ENCODE assay signal across 25 cellular contexts in the genomic region with DNA sequence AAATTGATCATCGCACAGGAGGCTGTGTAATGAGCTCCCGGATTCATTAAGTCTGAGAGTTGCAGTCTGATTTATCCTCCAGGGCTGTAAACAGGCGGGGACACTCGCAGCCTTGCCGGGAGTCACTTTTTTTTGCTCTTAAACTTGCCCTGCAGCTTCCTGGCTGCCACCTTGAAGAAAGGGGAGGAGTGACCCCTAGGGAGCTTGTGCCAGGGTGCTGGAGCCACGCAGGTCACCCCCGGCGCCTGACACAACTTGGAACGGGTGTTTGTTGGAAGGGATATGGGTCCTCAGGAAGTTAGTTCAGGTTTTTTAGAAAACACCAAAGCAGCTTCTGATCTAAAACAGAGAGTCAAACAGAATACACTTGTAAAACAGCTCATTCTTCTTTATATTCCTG.
DNase-seq lines count a peak whose midpoint lies in the region; ATAC-seq and TF ChIP-seq lines count a peak whose summit lies in the region.
"Had no signal": no experiment of that assay in that cellular context is flagged by ENCODE, and none has a peak within 500 bp of the region (broad histone marks: within the 10 kb centered on the region; RNA-seq: fewer than 3 reads in every experiment).

No MANE protein-coding gene starts in this region.

- no peaks in the 10 kb centered on the region for H3F3A ChIP-seq in PC-3 (ENCODE audit: low read length, unreplicated experiment)

- H3K9ac ChIP-seq in BLaER1 (peak overlapping the region; percentile 61), PC-3 (ENCODE audit: low read length) (no peak overlapping the region)

- BruUV-seq in PC-3 (replicated peaks; lab: Mats Ljungman, UMichigan), result no TSS peak

- H3K36me3 ChIP-seq in BLaER1 (no peaks in the 10 kb centered on the region), PC-3 (ENCODE audit: low read depth, low read length) (no peaks in the 10 kb centered on the region)
- H3K36me3 ChIP-seq: BE2C, gastrocnemius medialis, thoracic aorta, uterus had no signal

- POLR2A ChIA-PET in PC-3 (lab: Charles Lee; ENCODE audit: unreplicated experiment), result no interaction called here

- no peaks in the 10 kb centered on the region for H4K20me1 ChIP-seq in BLaER1
- H4K20me1 ChIP-seq in PC-3 (ENCODE audit: low read length), result no peaks in the 10 kb centered on the region

- H3K9me2 ChIP-seq in PC-3 (replicated peaks; ENCODE audit: low read length), result no peaks in the 10 kb centered on the region

- peak overlapping the region; percentile 79 for H3K27ac ChIP-seq in BLaER1
- no peak overlapping the region for H3K27ac ChIP-seq in PC-3 (ENCODE audit: low read length)
- H3K27ac ChIP-seq: A549, gastrocnemius medialis, hepatocyte, thoracic aorta, uterus had no signal

- peak overlapping the region; percentile 76 for H3K4me2 ChIP-seq in BLaER1
- peak overlapping the region; percentile 48; the same call in 1 of the 2 replicates for H3K4me2 ChIP-seq in PC-3 (ENCODE audit: low read length)
- H3K4me2 ChIP-seq: A549, hepatocyte had no signal

- H3K4me1 ChIP-seq in BLaER1, result peaks cover 47% of the 10 kb centered on the region
- peaks cover 2% of the 10 kb centered on the region for H3K4me1 ChIP-seq in PC-3 (ENCODE audit: insufficient read depth, low read length)
- H3K4me1 ChIP-seq: A549, BE2C, gastrocnemius medialis, uterus had no signal

- intact Hi-C loops in PC-3 (cut with micrococcal nuclease), result no loop called here

- peak overlapping the region; percentile 43; the same call in 1 of the 2 replicates for H3K4me3 ChIP-seq in BLaER1
- H3K4me3 ChIP-seq in PC-3 (ENCODE audit: low read length), result no peak overlapping the region
- H3K4me3 ChIP-seq: A549, gastrocnemius medialis, hepatocyte, thoracic aorta, uterus had no signal

- CTCF ChIA-PET in PC-3 (lab: Charles Lee), result no interaction called here

- no peak for ATAC-seq in PC-3
- ATAC-seq in GM18907 (IDR thresholded peaks at IDR 0.05; ENCODE audit: unreplicated experiment), result no peak
- ATAC-seq: gastrocnemius medialis, left cardiac atrium had no signal

- no peak for TF ChIP-seq CTCF in PC-3 (conservative IDR thresholded peaks at IDR 0.05; ENCODE audit: low read depth, low read length)

- DNase-seq in NCI-H2171 treated with DMSO at 0.1 percent for 48 hours (lab: John Stamatoyannopoulos, UW), result peak; percentile 27
- DNase-seq in NCI-H2171 (lab: John Stamatoyannopoulos, UW), result no peak
- DNase-seq in PC-3, result no peak
- DNase-seq in mucosa of gallbladder (ENCODE audit: low spot score), result peak; percentile 18
- no peak for DNase-seq in activated T-cell treated with anti-CD3 and anti-CD28 coated beads, Interleukin-2, amount 50 U/mL, for 48 hours
- no peak for DNase-seq in COLO668 (lab: John Stamatoyannopoulos, UW; ENCODE audit: unreplicated experiment)
- DNase-seq: activated CD4-positive, CD25-positive, alpha-beta regulatory T cell treated with anti-CD3 and anti-CD28 coated beads, Interleukin-2, amount 50 U/mL, for 72 hours; activated effector memory CD4-positive, alpha-beta T cell treated with anti-CD3 and anti-CD28 coated beads, Interleukin-2, amount 50 U/mL, for 16 hours; activated T-cell treated with anti-CD3 and anti-CD28 coated beads for 4 hours; BE2C; Calu3; central memory CD4-positive, alpha-beta T cell; DND-41; gastrocnemius medialis; left cardiac atrium; mesenchymal stem cell; nucleus accumbens; stimulated activated naive CD4-positive, alpha-beta T cell treated with Interleukin-2 at 50 U/mL for 16 hours; T-helper 1 cell; uterus had no signal

- H2AFZ ChIP-seq in PC-3 (ENCODE audit: low read length), result no peak overlapping the region

- H3K79me2 ChIP-seq in PC-3 (ENCODE audit: low read length), result no peaks in the 10 kb centered on the region
- H3K79me2 ChIP-seq: hepatocyte had no signal

- peaks cover 35% of the 10 kb centered on the region for H3K9me3 ChIP-seq in BLaER1
- H3K9me3 ChIP-seq in PC-3 (ENCODE audit: low read length), result no peaks in the 10 kb centered on the region
- H3K9me3 ChIP-seq: A549, BE2C, gastrocnemius medialis, thoracic aorta, uterus had no signal

- H3K27me3 ChIP-seq in BLaER1 (no peaks in the 10 kb centered on the region), PC-3 (ENCODE audit: low read length) (peaks cover 47% of the 10 kb centered on the region)
- H3K27me3 ChIP-seq: uterus had no signal

Comparison
In these comparisons a context has a peak if more than half of its experiments do, and no peak if none do; other contexts are left out.
1. DNase-seq: peak in NCI-H2171 treated with DMSO at 0.1 percent for 48 hours (single experiment) and mucosa of gallbladder (single experiment); none in NCI-H2171 (single experiment), PC-3 (single experiment), activated T-cell treated with anti-CD3 and anti-CD28 coated beads, Interleukin-2, amount 50 U/mL, for 48 hours (0 of 2) and COLO668 (single experiment).